ENCODE assay signal across 10 cellular contexts in genomic region chr4:106463622-106464021, GRCh38.
"Had no signal": no experiment of that assay in that cellular context is flagged by ENCODE, and none has a peak within 500 bp of the region (broad histone marks: within the 10 kb centered on the region; RNA-seq: fewer than 3 reads in every experiment).

No MANE protein-coding gene starts in this region.

- H3K36me3 ChIP-seq: HAP-1 had no signal

- H3K4me1 ChIP-seq: HAP-1 had no signal

- H3K9me3 ChIP-seq: HAP-1 had no signal

- H3K9me3 Mint-ChIP-seq: HFFc6 had no signal

- H2AFZ ChIP-seq: GM23248 had no signal

- H3K9ac ChIP-seq: GM23248, KMS-11 had no signal

- H3K27ac Mint-ChIP-seq: HFFc6 had no signal

- H3K27ac ChIP-seq: GM23248, KMS-11 had no signal

- H3K4me2 ChIP-seq: KMS-11 had no signal

- H3K4me3 ChIP-seq: GM23248, HAP-1 had no signal

- ATAC-seq: HCT116 had no signal

- DNase-seq: GOT3, H7, HFFc6, IMR-90, Karpas-422, KBM-7 had no signal

- H3K4me3 Mint-ChIP-seq: HFFc6 had no signal
